Comparison of ENCODE assay signal across 18 cellular contexts in genomic region chrX:122582280-122582679, GRCh38.
DNase-seq lines count a peak whose midpoint lies in the region; ATAC-seq and TF ChIP-seq lines count a peak whose summit lies in the region.
"Had no signal": no experiment of that assay in that cellular context is flagged by ENCODE, and none has a peak within 500 bp of the region (broad histone marks: within the 10 kb centered on the region; RNA-seq: fewer than 3 reads in every experiment).

No MANE protein-coding gene starts in this region.

- no peak overlapping the region for H3K4me3 Mint-ChIP-seq in MCF 10A (ENCODE audit: unreplicated experiment)
- no peak overlapping the region for H3K4me3 Mint-ChIP-seq in activated T-cell treated with anti-CD3 and anti-CD28 coated beads, Interleukin-2, amount 50 U/mL, for 24 hours
- no peak overlapping the region for H3K4me3 Mint-ChIP-seq in stimulated activated naive CD8-positive, alpha-beta T cell treated with anti-CD3 and anti-CD28 coated beads, Interleukin-15, amount 100 ng/mL, for 72 hours
- H3K4me3 Mint-ChIP-seq: H9 had no signal

- no peaks in the 10 kb centered on the region for H3K4me1 ChIP-seq in breast epithelium
- H3K4me1 ChIP-seq: BLaER1 had no signal

- no TSS peak for BruUV-seq in MCF 10A (replicated peaks; lab: Mats Ljungman, UMichigan)

- H3K36me3 ChIP-seq in breast epithelium: no peaks in the 10 kb centered on the region
- H3K36me3 ChIP-seq: BLaER1 had no signal

- peaks cover 30% of the 10 kb centered on the region for H3K4me1 Mint-ChIP-seq in MCF 10A (ENCODE audit: insufficient read depth, unreplicated experiment)
- no peaks in the 10 kb centered on the region for H3K4me1 Mint-ChIP-seq in activated T-cell treated with anti-CD3 and anti-CD28 coated beads, Interleukin-2, amount 50 U/mL, for 24 hours (ENCODE audit: low read depth)
- no peaks in the 10 kb centered on the region for H3K4me1 Mint-ChIP-seq in stimulated activated naive CD8-positive, alpha-beta T cell treated with anti-CD3 and anti-CD28 coated beads, Interleukin-15, amount 100 ng/mL, for 72 hours
- H3K4me1 Mint-ChIP-seq: H9 had no signal

- H3K27ac Mint-ChIP-seq in MCF 10A (ENCODE audit: low read depth, unreplicated experiment): no peak overlapping the region
- H3K27ac Mint-ChIP-seq in activated T-cell treated with anti-CD3 and anti-CD28 coated beads, Interleukin-2, amount 50 U/mL, for 24 hours: no peak overlapping the region
- no peak overlapping the region for H3K27ac Mint-ChIP-seq in stimulated activated naive CD8-positive, alpha-beta T cell treated with anti-CD3 and anti-CD28 coated beads, Interleukin-15, amount 100 ng/mL, for 72 hours
- H3K27ac Mint-ChIP-seq: H9 had no signal

- H3K9me3 Mint-ChIP-seq in MCF 10A (ENCODE audit: unreplicated experiment): peaks cover 30% of the 10 kb centered on the region
- H3K9me3 Mint-ChIP-seq in activated T-cell treated with anti-CD3 and anti-CD28 coated beads, Interleukin-2, amount 50 U/mL, for 24 hours: no peaks in the 10 kb centered on the region
- H3K9me3 Mint-ChIP-seq in stimulated activated naive CD8-positive, alpha-beta T cell treated with anti-CD3 and anti-CD28 coated beads, Interleukin-15, amount 100 ng/mL, for 72 hours: peaks cover 0 to 5% of the 10 kb centered on the region in 2 donors

- CTCF ChIA-PET in MCF 10A (lab: Yijun Ruan, JAX) (no interaction called here), RWPE1 (lab: Yijun Ruan, JAX) (no interaction called here)

- TF ChIP-seq POLR2A in breast epithelium (IDR thresholded peaks at IDR 0.05): no peak

- intact Hi-C loops in MCF 10A (cut with micrococcal nuclease): no loop called here
- intact Hi-C loops in breast epithelium (cut with DNase I; ENCODE audit: low total_unique reads): no loop called here

- H3K27ac ChIP-seq in breast epithelium (peak overlapping the region in 1 of 2 donors; percentile 12), RWPE1 (no peak overlapping the region)
- H3K27ac ChIP-seq: 22Rv1, BLaER1 had no signal

- H3K27me3 Mint-ChIP-seq in MCF 10A (ENCODE audit: insufficient read depth, unreplicated experiment): no peaks in the 10 kb centered on the region
- H3K27me3 Mint-ChIP-seq in activated T-cell treated with anti-CD3 and anti-CD28 coated beads, Interleukin-2, amount 50 U/mL, for 24 hours: no peaks in the 10 kb centered on the region
- H3K27me3 Mint-ChIP-seq in stimulated activated naive CD8-positive, alpha-beta T cell treated with anti-CD3 and anti-CD28 coated beads, Interleukin-15, amount 100 ng/mL, for 72 hours: no peaks in the 10 kb centered on the region

- POLR2A ChIA-PET in MCF 10A (lab: Yijun Ruan, JAX) (no interaction called here), RWPE1 (lab: Yijun Ruan, JAX; ENCODE audit: low non-redundant PET) (no interaction called here)

- no peaks in the 10 kb centered on the region for H3K9me3 ChIP-seq in breast epithelium
- H3K9me3 ChIP-seq: BLaER1 had no signal

- no peaks in the 10 kb centered on the region for H3K36me3 Mint-ChIP-seq in MCF 10A (ENCODE audit: insufficient read depth, unreplicated experiment)
- H3K36me3 Mint-ChIP-seq in activated T-cell treated with anti-CD3 and anti-CD28 coated beads, Interleukin-2, amount 50 U/mL, for 24 hours (ENCODE audit: low read depth): no peaks in the 10 kb centered on the region

- H3K4me3 ChIP-seq in breast epithelium (no peak overlapping the region), fibroblast of mammary gland (ENCODE audit: control insufficient read depth, low read depth, low read length) (no peak overlapping the region)
- H3K4me3 ChIP-seq: BLaER1 had no signal

- TF ChIP-seq CTCF in MCF 10A (IDR thresholded peaks at IDR 0.05; ENCODE audit: unreplicated experiment): no peak
- no peak for TF ChIP-seq CTCF in breast epithelium (IDR thresholded peaks at IDR 0.05)
- TF ChIP-seq CTCF in RWPE1 (conservative IDR thresholded peaks at IDR 0.05; ENCODE audit: low read depth): no peak
- TF ChIP-seq CTCF in fibroblast of mammary gland (conservative IDR thresholded peaks at IDR 0.05; ENCODE audit: control insufficient read depth, insufficient read depth, low read depth, low read length): no peak

- no peak for ATAC-seq in HG03378 (IDR thresholded peaks at IDR 0.05; ENCODE audit: unreplicated experiment)
- no peak for ATAC-seq in stimulated activated naive CD8-positive, alpha-beta T cell treated with anti-CD3 and anti-CD28 coated beads, Interleukin-15, amount 100 ng/mL, for 72 hours
- ATAC-seq: Right ventricle myocardium inferior had no signal

- H3K27me3 ChIP-seq in breast epithelium: no peaks in the 10 kb centered on the region

- peak; percentile 36 for DNase-seq in MCF 10A (ENCODE audit: unreplicated experiment)
- no peak for DNase-seq in breast epithelium (ENCODE audit: low spot score in 2 of 2)
- DNase-seq in RWPE1 (ENCODE audit: low spot score): peak; percentile 3
- peak; percentile 44 for DNase-seq in fibroblast of mammary gland (ENCODE audit: low read depth)
- DNase-seq in activated T-cell treated with anti-CD3 and anti-CD28 coated beads, Interleukin-2, amount 50 U/mL, for 24 hours: no peak
- no peak for DNase-seq in activated naive CD4-positive, alpha-beta T cell (lab: John Stamatoyannopoulos, UW)
- no peak for DNase-seq in stimulated activated naive CD8-positive, alpha-beta T cell treated with anti-CD3 and anti-CD28 coated beads, Interleukin-15, amount 100 ng/mL, for 72 hours
- DNase-seq: DMS 273 treated with DMSO at 0.1 percent for 48 hours, H9, NCI-H1436, NCI-H2029 treated with DMSO at 0.1 percent for 48 hours, NCI-H2171 treated with DMSO at 0.1 percent for 48 hours, NCI-H446 treated with DMSO at 0.1 percent for 48 hours, NCI-H774 had no signal

Comparison
In these comparisons a context has a peak if more than half of its experiments do, and no peak if none do; other contexts are left out.
1. DNase-seq: peak in MCF 10A (single experiment), RWPE1 (single experiment) and fibroblast of mammary gland (single experiment); none in breast epithelium (0 of 2), activated T-cell treated with anti-CD3 and anti-CD28 coated beads, Interleukin-2, amount 50 U/mL, for 24 hours (single experiment), activated naive CD4-positive, alpha-beta T cell (0 of 4) and stimulated activated naive CD8-positive, alpha-beta T cell treated with anti-CD3 and anti-CD28 coated beads, Interleukin-15, amount 100 ng/mL, for 72 hours (0 of 2).